ENCODE assay signal across 1 cellular context in genomic region chr17:15351487-15351840, GRCh38.
TF ChIP-seq lines count a peak whose summit lies in the region.

No MANE protein-coding gene starts in this region.

TF ChIP-seq in SK-N-SH, 30 proteins besides CTCF, POLR2A, EP300 and RAD21 (continued from another document):
- TF ChIP-seq ELF1 (IDR thresholded peaks at IDR 0.05), result no peak
- TF ChIP-seq CHD2 (IDR thresholded peaks at IDR 0.05; ENCODE audit: low read length, partially characterized antibody), result no peak
- no peak for TF ChIP-seq RCOR1 (IDR thresholded peaks at IDR 0.05; ENCODE audit: low read length)
- TF ChIP-seq JUND (IDR thresholded peaks at IDR 0.05), result no peak
- no peak for TF ChIP-seq REST (IDR thresholded peaks at IDR 0.05; ENCODE audit: low read depth, low read length)
- TF ChIP-seq, protein P1, sequence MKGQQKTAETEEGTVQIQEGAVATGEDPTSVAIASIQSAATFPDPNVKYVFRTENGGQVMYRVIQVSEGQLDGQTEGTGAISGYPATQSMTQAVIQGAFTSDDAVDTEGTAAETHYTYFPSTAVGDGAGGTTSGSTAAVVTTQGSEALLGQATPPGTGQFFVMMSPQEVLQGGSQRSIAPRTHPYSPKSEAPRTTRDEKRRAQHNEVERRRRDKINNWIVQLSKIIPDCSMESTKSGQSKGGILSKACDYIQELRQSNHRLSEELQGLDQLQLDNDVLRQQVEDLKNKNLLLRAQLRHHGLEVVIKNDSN (IDR thresholded peaks at IDR 0.05; ENCODE audit: borderline replicate concordance, low read depth), result no peak
- no peak for TF ChIP-seq RXRA (IDR thresholded peaks at IDR 0.05; ENCODE audit: borderline replicate concordance, low read depth)
TF ChIP-seq in SK-N-SH: peak in this region for 0.
